In genomic region chr10:132670546-132670945, GRCh38 we compare ENCODE assay signal across 17 cellular contexts.
DNase-seq lines count a peak whose midpoint lies in the region; ATAC-seq and TF ChIP-seq lines count a peak whose summit lies in the region.
"Had no signal": no experiment of that assay in that cellular context is flagged by ENCODE, and none has a peak within 500 bp of the region (broad histone marks: within the 10 kb centered on the region; RNA-seq: fewer than 3 reads in every experiment).

No MANE protein-coding gene starts in this region.

- no peaks in the 10 kb centered on the region for H3K9me3 Mint-ChIP-seq in natural killer cell treated with Interleukin-12 subunit alpha and Interleukin-12 subunit beta and Interleukin-15 and Interleukin-18, amount 100 ng/mL, for 72 hours
- H3K9me3 Mint-ChIP-seq in natural killer cell: no peaks in the 10 kb centered on the region
- H3K9me3 Mint-ChIP-seq: CD8-positive, alpha-beta T cell had no signal

- H3K27ac ChIP-seq in SJSA1 (peak overlapping the region; percentile 67), upper lobe of right lung (no peak overlapping the region)

- peak; percentile 28 for DNase-seq in natural killer cell treated with Interleukin-12 subunit alpha and Interleukin-12 subunit beta and Interleukin-15 and Interleukin-18, amount 100 ng/mL, for 72 hours (ENCODE audit: low spot score)
- DNase-seq in natural killer cell (no peak), SJSA1 (ENCODE audit: low read depth in 1 of 2, low spot score in 2 of 2) (peak; percentile 65 to 84), mesenteric fat pad (ENCODE audit: low spot score) (peak; percentile 59), upper lobe of right lung (peak; percentile 48), NCI-H1048 (lab: John Stamatoyannopoulos, UW) (no peak), NCI-H2196 (lab: John Stamatoyannopoulos, UW; ENCODE audit: unreplicated experiment) (no peak)
- DNase-seq: BE2C; CD8-positive, alpha-beta T cell; DMS79 treated with DMSO at 0.1 percent for 48 hours; GF-D8; NCI-H1417 treated with DMSO at 0.1 percent for 48 hours; NCI-H2081; NCI-H524 treated with DMSO at 0.1 percent for 48 hours; OCI-M1; SK-N-SH had no signal

- H3K36me3 ChIP-seq in SJSA1 (peaks cover 34% of the 10 kb centered on the region), upper lobe of right lung (no peaks in the 10 kb centered on the region)
- H3K36me3 ChIP-seq: BE2C had no signal

- TF ChIP-seq CTCF in natural killer cell (IDR thresholded peaks at IDR 0.05) (no peak), upper lobe of right lung (IDR thresholded peaks at IDR 0.05) (no peak)

- H3K9me3 ChIP-seq in SJSA1 (replicated peaks) (no peaks in the 10 kb centered on the region), upper lobe of right lung (no peaks in the 10 kb centered on the region)
- H3K9me3 ChIP-seq: BE2C, SK-N-SH had no signal

- no peaks in the 10 kb centered on the region for H3K36me3 Mint-ChIP-seq in natural killer cell treated with Interleukin-12 subunit alpha and Interleukin-12 subunit beta and Interleukin-15 and Interleukin-18, amount 100 ng/mL, for 72 hours
- no peaks in the 10 kb centered on the region for H3K36me3 Mint-ChIP-seq in natural killer cell

- no peaks in the 10 kb centered on the region for H3K27me3 ChIP-seq in SJSA1 (replicated peaks)
- no peaks in the 10 kb centered on the region for H3K27me3 ChIP-seq in upper lobe of right lung

- no peak overlapping the region for H3K4me3 Mint-ChIP-seq in natural killer cell treated with Interleukin-12 subunit alpha and Interleukin-12 subunit beta and Interleukin-15 and Interleukin-18, amount 100 ng/mL, for 72 hours
- no peak overlapping the region for H3K4me3 Mint-ChIP-seq in natural killer cell
- H3K4me3 Mint-ChIP-seq: CD8-positive, alpha-beta T cell had no signal

- no peak for ATAC-seq in natural killer cell treated with Interleukin-12 subunit alpha and Interleukin-12 subunit beta and Interleukin-15 and Interleukin-18, amount 100 ng/mL, for 72 hours
- ATAC-seq in natural killer cell (no peak), upper lobe of right lung (no peak), GM19023 (IDR thresholded peaks at IDR 0.05; ENCODE audit: unreplicated experiment) (no peak)
- ATAC-seq: CD8-positive, alpha-beta T cell had no signal

- peaks cover 10 to 13% of the 10 kb centered on the region in 2 donors for H3K4me1 Mint-ChIP-seq in natural killer cell treated with Interleukin-12 subunit alpha and Interleukin-12 subunit beta and Interleukin-15 and Interleukin-18, amount 100 ng/mL, for 72 hours (ENCODE audit: low read depth in 2 of 2)
- peaks cover 0 to 10% of the 10 kb centered on the region in 2 donors for H3K4me1 Mint-ChIP-seq in natural killer cell

- H3K4me1 ChIP-seq in SJSA1 (replicated peaks) (peaks cover 60% of the 10 kb centered on the region), upper lobe of right lung (no peaks in the 10 kb centered on the region)

- H3K4me3 ChIP-seq in SJSA1 (no peak overlapping the region), upper lobe of right lung (no peak overlapping the region)

- intact Hi-C loops in natural killer cell (cut with micrococcal nuclease) (no loop called here), upper lobe of right lung (cut with DNase I) (no loop called here)

- no peak overlapping the region for H3K27ac Mint-ChIP-seq in natural killer cell treated with Interleukin-12 subunit alpha and Interleukin-12 subunit beta and Interleukin-15 and Interleukin-18, amount 100 ng/mL, for 72 hours
- no peak overlapping the region for H3K27ac Mint-ChIP-seq in natural killer cell
- H3K27ac Mint-ChIP-seq: CD8-positive, alpha-beta T cell had no signal

- no peaks in the 10 kb centered on the region for H3K27me3 Mint-ChIP-seq in natural killer cell treated with Interleukin-12 subunit alpha and Interleukin-12 subunit beta and Interleukin-15 and Interleukin-18, amount 100 ng/mL, for 72 hours
- no peaks in the 10 kb centered on the region for H3K27me3 Mint-ChIP-seq in natural killer cell (ENCODE audit: low read depth in 2 of 2)

Comparison
In these comparisons a context has a peak if more than half of its experiments do, and no peak if none do; other contexts are left out.
1. DNase-seq: peak in natural killer cell treated with Interleukin-12 subunit alpha and Interleukin-12 subunit beta and Interleukin-15 and Interleukin-18, amount 100 ng/mL, for 72 hours (single experiment), SJSA1 (2 of 2), mesenteric fat pad (single experiment) and upper lobe of right lung (single experiment); none in natural killer cell (single experiment), NCI-H1048 (single experiment) and NCI-H2196 (single experiment).